In genomic region chr12:89927226-89927698, GRCh38 we compare ENCODE assay signal across 1 cellular context.
TF ChIP-seq lines count a peak whose summit lies in the region.

No MANE protein-coding gene starts in this region.

TF ChIP-seq in GM12878, 131 proteins besides CTCF, POLR2A, EP300 and RAD21 (continued from another document):
- TF ChIP-seq ZBTB11 (CRISPR knock-in tag; IDR thresholded peaks at IDR 0.05): no peak
- no peak for TF ChIP-seq SREBF1 (IDR thresholded peaks at IDR 0.05; ENCODE audit: low read length)
- no peak for TF ChIP-seq RFX5 (IDR thresholded peaks at IDR 0.05; ENCODE audit: low read depth, low read length)
- no peak for TF ChIP-seq ZSCAN29 (IDR thresholded peaks at IDR 0.05)
- no peak for TF ChIP-seq E4F1 (IDR thresholded peaks at IDR 0.05; ENCODE audit: borderline replicate concordance, partially characterized antibody)
- peak; percentile 86 for TF ChIP-seq MXI1 (IDR thresholded peaks at IDR 0.05; ENCODE audit: low read depth, low read length)
- no peak for TF ChIP-seq RCOR1 (conservative IDR thresholded peaks at IDR 0.05; ENCODE audit: low read depth, low read length)
- TF ChIP-seq YY1 (IDR thresholded peaks at IDR 0.05; ENCODE audit: low read depth, low read length): no peak
- no peak for TF ChIP-seq ATF3 (IDR thresholded peaks at IDR 0.05; ENCODE audit: borderline replicate concordance, extremely low read depth, low read depth, low read length)
- peak; percentile 85 for TF ChIP-seq CREB1 (IDR thresholded peaks at IDR 0.05; ENCODE audit: low read depth)
- no peak for TF ChIP-seq SUZ12 (IDR thresholded peaks at IDR 0.05; ENCODE audit: unreplicated experiment)
- TF ChIP-seq KAT2A (conservative IDR thresholded peaks at IDR 0.05; ENCODE audit: control insufficient read depth, low read depth, low read length): no peak
- no peak for TF ChIP-seq TCF7 (IDR thresholded peaks at IDR 0.05; ENCODE audit: borderline replicate concordance)
- no peak for TF ChIP-seq CEBPZ (IDR thresholded peaks at IDR 0.05; ENCODE audit: low read depth, low read length)
- TF ChIP-seq EGR1 (IDR thresholded peaks at IDR 0.05; ENCODE audit: borderline replicate concordance in 1 of 2, low read depth in 2 of 2, low read length in 2 of 2): no peak
- no peak for TF ChIP-seq CEBPB (IDR thresholded peaks at IDR 0.05; ENCODE audit: borderline replicate concordance in 1 of 2, low read depth in 2 of 2, low read length in 2 of 2)
- no peak for TF ChIP-seq HSF1 (IDR thresholded peaks at IDR 0.05; ENCODE audit: low read depth, low read length)
- TF ChIP-seq PRDM15 (CRISPR knock-in tag; IDR thresholded peaks at IDR 0.05): no peak
- no peak for TF ChIP-seq ELK1 (IDR thresholded peaks at IDR 0.05; ENCODE audit: low read depth, low read length)
- no peak; the same call in 1 of the 2 replicates for TF ChIP-seq BACH1 (IDR thresholded peaks at IDR 0.05; ENCODE audit: borderline replicate concordance)
- no peak for TF ChIP-seq SMARCA5 (IDR thresholded peaks at IDR 0.05)
- no peak for TF ChIP-seq NFYA (IDR thresholded peaks at IDR 0.05; ENCODE audit: borderline replicate concordance, low read depth, low read length)
- TF ChIP-seq ZNF592 (IDR thresholded peaks at IDR 0.05): peak; percentile 78
- TF ChIP-seq EED (IDR thresholded peaks at IDR 0.05; ENCODE audit: low read depth): no peak
- no peak for TF ChIP-seq NRF1 (conservative IDR thresholded peaks at IDR 0.05; ENCODE audit: low read depth, low read length)
- TF ChIP-seq ZBTB4 (CRISPR knock-in tag; IDR thresholded peaks at IDR 0.05): no peak
- no peak for TF ChIP-seq SIN3A (IDR thresholded peaks at IDR 0.05; ENCODE audit: low read depth, low read length)
- TF ChIP-seq HCFC1 (IDR thresholded peaks at IDR 0.05; ENCODE audit: low read length): no peak
- peak; percentile 87 for TF ChIP-seq MEF2B (IDR thresholded peaks at IDR 0.05; ENCODE audit: partially characterized antibody, poor library complexity, severe bottlenecking)
- no peak for TF ChIP-seq SRF (IDR thresholded peaks at IDR 0.05; ENCODE audit: low read depth in 2 of 2, low read length in 2 of 2)
